Comparison of ENCODE assay signal across 22 cellular contexts in genomic region chr18:59006461-59007067, GRCh38.
A peak's percentile ranks its signal among the peaks of the same experiment; 100 is the strongest.
DNase-seq lines count a peak whose midpoint lies in the region; TF ChIP-seq lines count a peak whose summit lies in the region.
"Had no signal": no experiment of that assay in that cellular context is flagged by ENCODE, and none has a peak within 500 bp of the region (broad histone marks: within the 10 kb centered on the region; RNA-seq: fewer than 3 reads in every experiment).

No MANE protein-coding gene starts in this region.

- DNase-seq in AG10803 (ENCODE audit: low read depth) (peak; percentile 92), LHCN-M2 (ENCODE audit: low read depth) (peak; percentile 60), choroid plexus epithelial cell (ENCODE audit: low read depth) (peak; percentile 21), myocyte (ENCODE audit: low read depth) (peak; percentile 83), mesenteric fat pad (ENCODE audit: low spot score) (no peak), NCI-H82 treated with DMSO at 0.1 percent for 48 hours (lab: John Stamatoyannopoulos, UW; ENCODE audit: unreplicated experiment) (no peak), DMS53 treated with DMSO at 0.1 percent for 48 hours (lab: John Stamatoyannopoulos, UW; ENCODE audit: unreplicated experiment) (no peak), NCI-H69 (lab: John Stamatoyannopoulos, UW) (no peak)
- DNase-seq: activated CD4-positive, alpha-beta T cell treated with anti-CD3 and anti-CD28 coated beads for 4 hours; activated gamma-delta T cell treated with Interleukin-2 at 50 U/mL for 16 hours; COR-L47; GF-D8; H9; hypothalamus; KG1; left cardiac atrium; NCI-H1105; NCI-H748 treated with DMSO at 0.1 percent for 48 hours; sigmoid colon; stimulated activated CD4-positive, alpha-beta T cell treated with anti-CD3 and anti-CD28 coated beads, Interleukin-4, amount 100 ng/mL, for 1 hour; SW 1271 had no signal

- H3K4me3 ChIP-seq in AG10803 (ENCODE audit: low read length) (no peak overlapping the region), choroid plexus epithelial cell (ENCODE audit: low read depth, low read length) (no peak overlapping the region)
- H3K4me3 ChIP-seq: esophagus muscularis mucosa, sigmoid colon had no signal

- TF ChIP-seq CTCF in AG10803 (conservative IDR thresholded peaks at IDR 0.05; ENCODE audit: low read length) (peak; percentile 13), choroid plexus epithelial cell (conservative IDR thresholded peaks at IDR 0.05; ENCODE audit: low read depth, low read length) (no peak)

Comparison
In these comparisons a context has a peak if more than half of its experiments do, and no peak if none do; other contexts are left out.
1. DNase-seq: peak in AG10803 (single experiment), LHCN-M2 (single experiment), choroid plexus epithelial cell (single experiment) and myocyte (single experiment); none in mesenteric fat pad (single experiment), NCI-H82 treated with DMSO at 0.1 percent for 48 hours (single experiment), DMS53 treated with DMSO at 0.1 percent for 48 hours (single experiment) and NCI-H69 (single experiment).